ENCODE assay signal across 10 cellular contexts in the genomic region with DNA sequence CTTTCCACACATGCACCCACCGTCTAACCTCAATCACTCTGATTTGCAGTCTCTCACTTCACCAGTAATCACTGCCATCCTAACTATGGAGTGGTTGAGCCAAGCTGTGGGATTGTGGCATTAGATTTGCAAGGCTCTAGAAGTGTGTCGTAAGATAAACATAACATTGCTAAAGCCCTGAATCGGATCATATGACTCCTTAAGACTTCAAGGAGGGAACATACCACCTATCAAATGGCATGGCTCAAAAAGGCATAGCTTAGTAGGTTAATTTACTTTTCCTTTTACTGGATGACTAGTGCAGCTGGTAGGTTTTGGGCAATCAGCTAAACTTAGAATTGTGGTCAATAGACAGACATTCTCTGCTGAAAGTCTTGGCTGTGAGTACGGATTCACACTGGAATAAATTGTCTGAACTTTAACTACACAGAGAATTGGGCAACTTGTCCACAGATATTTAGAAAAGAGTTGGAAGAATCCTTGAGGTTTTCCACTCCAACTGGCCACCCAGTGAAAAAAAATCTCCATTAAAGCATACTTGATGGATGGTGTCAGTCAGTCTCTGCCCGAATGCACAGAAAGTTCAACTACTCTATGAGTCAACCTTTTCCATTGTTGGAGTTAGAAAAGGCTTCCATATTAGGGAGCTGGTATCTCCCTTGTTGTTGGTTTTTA.
DNase-seq lines count a peak whose midpoint lies in the region; ATAC-seq and TF ChIP-seq lines count a peak whose summit lies in the region.
"Had no signal": no experiment of that assay in that cellular context is flagged by ENCODE, and none has a peak within 500 bp of the region (broad histone marks: within the 10 kb centered on the region; RNA-seq: fewer than 3 reads in every experiment).

No MANE protein-coding gene starts in this region.

- no peaks in the 10 kb centered on the region for H3K27me3 ChIP-seq in effector memory CD4-positive, alpha-beta T cell (replicated peaks; ENCODE audit: control insufficient read depth, insufficient read depth, low read length, poor library complexity, severe bottlenecking)

- no peak for ATAC-seq in HG03565 (IDR thresholded peaks at IDR 0.05; ENCODE audit: unreplicated experiment)
- no peak for ATAC-seq in activated CD8-positive, alpha-beta T cell treated with anti-CD3 and anti-CD28 coated beads, Interleukin-2, amount 10 ng/mL, durations not matched to agents 7 days and 5 days

- CTCF ChIA-PET in activated CD8-positive, alpha-beta T cell treated with anti-CD3 and anti-CD28 coated beads, Interleukin-2, amount 10 ng/mL, durations not matched to agents 7 days and 5 days (lab: Charles Lee): no interaction called here

- H3K27ac ChIP-seq in effector memory CD4-positive, alpha-beta T cell (ENCODE audit: insufficient read depth, low read length, poor library complexity, severe bottlenecking): no peak overlapping the region

- no peaks in the 10 kb centered on the region for H3K9me3 Mint-ChIP-seq in activated CD8-positive, alpha-beta T cell treated with anti-CD3 and anti-CD28 coated beads, Interleukin-2, amount 10 ng/mL, durations not matched to agents 7 days and 5 days (ENCODE audit: insufficient read depth)

- H3K4me3 Mint-ChIP-seq in activated CD8-positive, alpha-beta T cell treated with anti-CD3 and anti-CD28 coated beads, Interleukin-2, amount 10 ng/mL, durations not matched to agents 7 days and 5 days: no peak overlapping the region

- no peak overlapping the region for H3K27ac Mint-ChIP-seq in activated CD8-positive, alpha-beta T cell treated with anti-CD3 and anti-CD28 coated beads, Interleukin-2, amount 10 ng/mL, durations not matched to agents 7 days and 5 days

- peaks cover 9% of the 10 kb centered on the region for H3K4me1 Mint-ChIP-seq in activated CD8-positive, alpha-beta T cell treated with anti-CD3 and anti-CD28 coated beads, Interleukin-2, amount 10 ng/mL, durations not matched to agents 7 days and 5 days (ENCODE audit: low read depth)

- H3K9me3 ChIP-seq in effector memory CD4-positive, alpha-beta T cell (ENCODE audit: control insufficient read depth, low read length): no peaks in the 10 kb centered on the region

- no peaks in the 10 kb centered on the region for H3K36me3 Mint-ChIP-seq in activated CD8-positive, alpha-beta T cell treated with anti-CD3 and anti-CD28 coated beads, Interleukin-2, amount 10 ng/mL, durations not matched to agents 7 days and 5 days (ENCODE audit: low read depth)

- POLR2A ChIA-PET in activated CD8-positive, alpha-beta T cell treated with anti-CD3 and anti-CD28 coated beads, Interleukin-2, amount 10 ng/mL, durations not matched to agents 7 days and 5 days (lab: Charles Lee): no interaction called here

- DNase-seq in AG09319 (ENCODE audit: extremely low read depth, low read depth): peak; percentile 99
- DNase-seq in LHCN-M2 (ENCODE audit: low read depth): peak; percentile 96
- peak; percentile 96 for DNase-seq in astrocyte of the hippocampus (ENCODE audit: low read depth, low spot score)
- DNase-seq in myocyte (ENCODE audit: low read depth): peak; percentile 98
- DNase-seq in effector memory CD4-positive, alpha-beta T cell: no peak
- no peak for DNase-seq in activated CD8-positive, alpha-beta T cell treated with anti-CD3 and anti-CD28 coated beads, Interleukin-2, amount 10 ng/mL, durations not matched to agents 7 days and 5 days
- DNase-seq in stimulated activated CD8-positive, alpha-beta memory T cell treated with anti-CD3 and anti-CD28 coated beads, Interleukin-4, amount 100 ng/mL, for 48 hours: no peak
- DNase-seq: activated CD4-positive, alpha-beta T cell treated with anti-CD3 and anti-CD28 coated beads for 1 hour; NCI-H1092 had no signal

- TF ChIP-seq CTCF in AG09319 (IDR thresholded peaks at IDR 0.05; ENCODE audit: low read depth, low read length): no peak

- H3K36me3 ChIP-seq in effector memory CD4-positive, alpha-beta T cell (ENCODE audit: control insufficient read depth, insufficient read depth, low read length): no peaks in the 10 kb centered on the region

- H3K27me3 Mint-ChIP-seq in activated CD8-positive, alpha-beta T cell treated with anti-CD3 and anti-CD28 coated beads, Interleukin-2, amount 10 ng/mL, durations not matched to agents 7 days and 5 days (ENCODE audit: low read depth): no peaks in the 10 kb centered on the region

- no peak overlapping the region for H3K4me3 ChIP-seq in effector memory CD4-positive, alpha-beta T cell (ENCODE audit: insufficient read depth, low read depth, low read length, poor library complexity, severe bottlenecking)

- H3K4me1 ChIP-seq in effector memory CD4-positive, alpha-beta T cell (ENCODE audit: control insufficient read depth, insufficient read depth, low read length, poor library complexity, severe bottlenecking): peaks cover 3% of the 10 kb centered on the region

Comparison
In these comparisons a context has a peak if more than half of its experiments do, and no peak if none do; other contexts are left out.
1. DNase-seq: peak in AG09319 (single experiment), LHCN-M2 (single experiment), astrocyte of the hippocampus (single experiment) and myocyte (single experiment); none in effector memory CD4-positive, alpha-beta T cell (0 of 3), activated CD8-positive, alpha-beta T cell treated with anti-CD3 and anti-CD28 coated beads, Interleukin-2, amount 10 ng/mL, durations not matched to agents 7 days and 5 days (single experiment) and stimulated activated CD8-positive, alpha-beta memory T cell treated with anti-CD3 and anti-CD28 coated beads, Interleukin-4, amount 100 ng/mL, for 48 hours (single experiment).